23 cellular contexts compared by ENCODE assay signal in the genomic region with DNA sequence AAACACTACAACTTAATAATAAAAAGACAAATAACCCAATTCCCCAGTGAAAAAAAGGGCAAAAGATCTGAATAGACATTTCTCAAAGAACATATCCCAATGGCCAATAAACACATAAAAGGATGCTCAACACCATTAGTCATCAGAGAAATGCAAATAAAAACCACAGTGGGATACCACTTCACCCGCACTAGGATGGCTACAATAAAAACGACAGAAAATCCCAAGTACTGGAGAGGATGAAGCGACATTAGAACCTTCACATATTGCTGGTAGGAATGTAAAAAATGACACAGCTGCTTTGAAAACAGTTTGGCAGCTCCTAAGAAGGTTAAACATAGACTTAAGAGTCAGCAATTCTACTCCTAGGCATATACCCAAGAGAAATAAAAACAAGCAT.
A peak's percentile ranks its signal among the peaks of the same experiment; 100 is the strongest.
DNase-seq lines count a peak whose midpoint lies in the region; TF ChIP-seq lines count a peak whose summit lies in the region.
"Had no signal": no experiment of that assay in that cellular context is flagged by ENCODE, and none has a peak within 500 bp of the region (broad histone marks: within the 10 kb centered on the region; RNA-seq: fewer than 3 reads in every experiment).

No MANE protein-coding gene starts in this region.

- no peak overlapping the region for H3K4me3 Mint-ChIP-seq in CD8-positive, alpha-beta memory T cell
- H3K4me3 Mint-ChIP-seq: activated CD4-positive, alpha-beta memory T cell treated with anti-CD3 and anti-CD28 coated beads for 36 hours; activated naive CD4-positive, alpha-beta T cell treated with anti-CD3 and anti-CD28 coated beads, Interleukin-2, amount 10 ng/mL, durations not matched to agents 7 days and 5 days; dendritic cell treated with granulocyte-macrophage colony-stimulating factor and Interleukin-4, amounts not matched to agents 40 ng/mL and 50 ng/mL, for 4 days had no signal

- H3K36me3 Mint-ChIP-seq in CD8-positive, alpha-beta memory T cell: no peaks in the 10 kb centered on the region
- H3K36me3 Mint-ChIP-seq: activated CD4-positive, alpha-beta memory T cell treated with anti-CD3 and anti-CD28 coated beads for 36 hours; activated naive CD4-positive, alpha-beta T cell treated with anti-CD3 and anti-CD28 coated beads, Interleukin-2, amount 10 ng/mL, durations not matched to agents 7 days and 5 days had no signal

- CTCF ChIA-PET in CD8-positive, alpha-beta memory T cell (lab: Charles Lee): no interaction called here

- H3K9me3 ChIP-seq in CD8-positive, alpha-beta memory T cell (ENCODE audit: low read length): no peaks in the 10 kb centered on the region
- H3K9me3 ChIP-seq: body of pancreas, lower lobe of right lung, tibial nerve had no signal

- DNase-seq in DMS153 (lab: John Stamatoyannopoulos, UW) (peak; percentile 25), DMS153 treated with DMSO at 0.1 percent for 48 hours (lab: John Stamatoyannopoulos, UW; ENCODE audit: unreplicated experiment) (no peak), NCI-H1417 treated with DMSO at 0.1 percent for 48 hours (lab: John Stamatoyannopoulos, UW) (peak; percentile 38), astrocyte of the spinal cord (ENCODE audit: low read depth, low spot score) (peak; percentile 74), skeletal muscle cell (ENCODE audit: low read depth) (peak; percentile 12), NCI-H2107 treated with DMSO at 0.1 percent for 48 hours (lab: John Stamatoyannopoulos, UW; ENCODE audit: unreplicated experiment) (no peak)
- DNase-seq in effector CD4-positive, alpha-beta T cell: no peak
- no peak for DNase-seq in CD8-positive, alpha-beta memory T cell
- DNase-seq: activated CD4-positive, alpha-beta memory T cell treated with anti-CD3 and anti-CD28 coated beads for 36 hours; activated naive CD4-positive, alpha-beta T cell treated with anti-CD3 and anti-CD28 coated beads, Interleukin-2, amount 10 ng/mL, durations not matched to agents 7 days and 5 days; activated T-cell treated with anti-CD3 and anti-CD28 coated beads, Interleukin-2, amount 50 U/mL, for 1 hour; body of pancreas; DMS79; GOT3; lower lobe of right lung; NCI-H1105; occipital lobe; stimulated activated naive CD4-positive, alpha-beta T cell had no signal

- H3K4me3 ChIP-seq in astrocyte of the spinal cord (ENCODE audit: low read depth, low read length) (no peak overlapping the region), skeletal muscle cell (ENCODE audit: low read depth, low read length) (no peak overlapping the region)
- H3K4me3 ChIP-seq in CD8-positive, alpha-beta memory T cell (ENCODE audit: low read length): no peak overlapping the region
- H3K4me3 ChIP-seq: body of pancreas, K562, lower lobe of right lung, tibial nerve had no signal

- no peaks in the 10 kb centered on the region for H3K4me1 Mint-ChIP-seq in CD8-positive, alpha-beta memory T cell
- H3K4me1 Mint-ChIP-seq: activated naive CD4-positive, alpha-beta T cell treated with anti-CD3 and anti-CD28 coated beads, Interleukin-2, amount 10 ng/mL, durations not matched to agents 7 days and 5 days had no signal

- H3K36me3 ChIP-seq in CD8-positive, alpha-beta memory T cell (ENCODE audit: insufficient read depth, low read length): no peaks in the 10 kb centered on the region
- H3K36me3 ChIP-seq: lower lobe of right lung, tibial nerve had no signal

- POLR2A ChIA-PET in CD8-positive, alpha-beta memory T cell (lab: Charles Lee): no interaction called here

- H3K4me1 ChIP-seq in CD8-positive, alpha-beta memory T cell (ENCODE audit: insufficient read depth, low read length): no peaks in the 10 kb centered on the region
- H3K4me1 ChIP-seq: body of pancreas, lower lobe of right lung, tibial nerve had no signal

- no peak overlapping the region for H3K27ac ChIP-seq in CD8-positive, alpha-beta memory T cell (ENCODE audit: low read depth, low read length)
- H3K27ac ChIP-seq: 22Rv1, body of pancreas, C4-2B, lower lobe of right lung, tibial nerve had no signal

- peaks cover 0 to 3% (median 0%) of the 10 kb centered on the region in 5 donors for H3K9me3 Mint-ChIP-seq in CD8-positive, alpha-beta memory T cell
- H3K9me3 Mint-ChIP-seq: activated CD4-positive, alpha-beta memory T cell treated with anti-CD3 and anti-CD28 coated beads for 36 hours; activated naive CD4-positive, alpha-beta T cell treated with anti-CD3 and anti-CD28 coated beads, Interleukin-2, amount 10 ng/mL, durations not matched to agents 7 days and 5 days; dendritic cell treated with granulocyte-macrophage colony-stimulating factor and Interleukin-4, amounts not matched to agents 40 ng/mL and 50 ng/mL, for 4 days had no signal

- H3K27me3 ChIP-seq in CD8-positive, alpha-beta memory T cell (ENCODE audit: insufficient read depth, low read length, poor library complexity, severe bottlenecking): no peaks in the 10 kb centered on the region
- H3K27me3 ChIP-seq: body of pancreas, tibial nerve had no signal

- peaks cover 3 to 12% of the 10 kb centered on the region in 2 donors for H3K27me3 Mint-ChIP-seq in CD8-positive, alpha-beta memory T cell
- H3K27me3 Mint-ChIP-seq: activated naive CD4-positive, alpha-beta T cell treated with anti-CD3 and anti-CD28 coated beads, Interleukin-2, amount 10 ng/mL, durations not matched to agents 7 days and 5 days had no signal

- no peak overlapping the region for H3K27ac Mint-ChIP-seq in CD8-positive, alpha-beta memory T cell
- H3K27ac Mint-ChIP-seq: activated CD4-positive, alpha-beta memory T cell treated with anti-CD3 and anti-CD28 coated beads for 36 hours; activated naive CD4-positive, alpha-beta T cell treated with anti-CD3 and anti-CD28 coated beads, Interleukin-2, amount 10 ng/mL, durations not matched to agents 7 days and 5 days; dendritic cell treated with granulocyte-macrophage colony-stimulating factor and Interleukin-4, amounts not matched to agents 40 ng/mL and 50 ng/mL, for 4 days had no signal

- in situ Hi-C loops in astrocyte of the spinal cord (cut with HindIII; ENCODE audit: low sequenced_read_pairs): no loop called here

- TF ChIP-seq CTCF in astrocyte of the spinal cord (IDR thresholded peaks at IDR 0.05; ENCODE audit: low read depth, low read length): no peak

Comparison
In these comparisons a context has a peak if more than half of its experiments do, and no peak if none do; other contexts are left out.
1. DNase-seq: peak in DMS153 (single experiment), NCI-H1417 treated with DMSO at 0.1 percent for 48 hours (single experiment), astrocyte of the spinal cord (single experiment) and skeletal muscle cell (single experiment); none in DMS153 treated with DMSO at 0.1 percent for 48 hours (single experiment), effector CD4-positive, alpha-beta T cell (single experiment), CD8-positive, alpha-beta memory T cell (0 of 5) and NCI-H2107 treated with DMSO at 0.1 percent for 48 hours (single experiment).